Comparison of ENCODE assay signal across 8 cellular contexts in genomic region chr6:109382576-109383437, GRCh38. TPM values are rescaled to one million over a fixed set of nuclear protein-coding genes. Genes with fewer than 3 reads are reported as not detected.
DNase-seq lines count a peak whose midpoint lies in the region; ATAC-seq and TF ChIP-seq lines count a peak whose summit lies in the region.

No MANE protein-coding gene starts in this region.

- peak; percentile 66 for TF ChIP-seq RAD21 in Ishikawa (IDR thresholded peaks at IDR 0.05; ENCODE audit: low read depth)

- DNase-seq in DMS153 treated with DMSO at 0.1 percent for 48 hours (lab: John Stamatoyannopoulos, UW; ENCODE audit: unreplicated experiment) (peak; percentile 96), OCI-M1 (lab: John Stamatoyannopoulos, UW) (peak; percentile 99), erythroblast (lab: John Stamatoyannopoulos, UW) (peak; percentile 98 to 99), mucosa of gallbladder (ENCODE audit: low spot score) (peak; percentile 94)
- peak; percentile 93 for DNase-seq in activated T-cell treated with anti-CD3 and anti-CD28 coated beads, Interleukin-2, amount 50 U/mL, for 1 hour
- peak; percentile 74 to 82 for DNase-seq in stimulated activated CD8-positive, alpha-beta memory T cell treated with anti-CD3 and anti-CD28 coated beads, Interleukin-4, amount 100 ng/mL, for 4 hours (ENCODE audit: low read depth in 2 of 2, low spot score in 1 of 2)

- TF ChIP-seq POLR2A in erythroblast (IDR thresholded peaks at IDR 0.05; ENCODE audit: low read length), result peak; percentile 86

- peak; percentile 65 for ATAC-seq in GM21619 (IDR thresholded peaks at IDR 0.05; ENCODE audit: unreplicated experiment)

- TF ChIP-seq EP300 in Ishikawa (IDR thresholded peaks at IDR 0.05; ENCODE audit: borderline replicate concordance), result peak; percentile 48; the same call in 1 of the 2 replicates

TF ChIP-seq in Ishikawa, 13 proteins besides CTCF, POLR2A, EP300 and RAD21:
- TF ChIP-seq TCF12 (IDR thresholded peaks at IDR 0.05; ENCODE audit: low read depth) (peak; percentile 33; the same call in 1 of the 2 replicates), TEAD4 (IDR thresholded peaks at IDR 0.05) (no peak; the same call in 1 of the 2 replicates), EGR1 (IDR thresholded peaks at IDR 0.05) (peak; percentile 95), NFIC (IDR thresholded peaks at IDR 0.05) (peak; percentile 32; the same call in 1 of the 2 replicates), FOXM1 (IDR thresholded peaks at IDR 0.05; ENCODE audit: borderline replicate concordance, low read depth) (peak; percentile 54; the same call in 1 of the 2 replicates), ZBTB7A (IDR thresholded peaks at IDR 0.05; ENCODE audit: low read depth) (no peak), TAF1 (IDR thresholded peaks at IDR 0.05; ENCODE audit: low read depth) (0 out of 2 replicates have a peak, but pooled peaks have one; percentile 40), USF1 (IDR thresholded peaks at IDR 0.05) (peak; percentile 95), CEBPB (IDR thresholded peaks at IDR 0.05) (no peak)
- TF ChIP-seq, protein P1, sequence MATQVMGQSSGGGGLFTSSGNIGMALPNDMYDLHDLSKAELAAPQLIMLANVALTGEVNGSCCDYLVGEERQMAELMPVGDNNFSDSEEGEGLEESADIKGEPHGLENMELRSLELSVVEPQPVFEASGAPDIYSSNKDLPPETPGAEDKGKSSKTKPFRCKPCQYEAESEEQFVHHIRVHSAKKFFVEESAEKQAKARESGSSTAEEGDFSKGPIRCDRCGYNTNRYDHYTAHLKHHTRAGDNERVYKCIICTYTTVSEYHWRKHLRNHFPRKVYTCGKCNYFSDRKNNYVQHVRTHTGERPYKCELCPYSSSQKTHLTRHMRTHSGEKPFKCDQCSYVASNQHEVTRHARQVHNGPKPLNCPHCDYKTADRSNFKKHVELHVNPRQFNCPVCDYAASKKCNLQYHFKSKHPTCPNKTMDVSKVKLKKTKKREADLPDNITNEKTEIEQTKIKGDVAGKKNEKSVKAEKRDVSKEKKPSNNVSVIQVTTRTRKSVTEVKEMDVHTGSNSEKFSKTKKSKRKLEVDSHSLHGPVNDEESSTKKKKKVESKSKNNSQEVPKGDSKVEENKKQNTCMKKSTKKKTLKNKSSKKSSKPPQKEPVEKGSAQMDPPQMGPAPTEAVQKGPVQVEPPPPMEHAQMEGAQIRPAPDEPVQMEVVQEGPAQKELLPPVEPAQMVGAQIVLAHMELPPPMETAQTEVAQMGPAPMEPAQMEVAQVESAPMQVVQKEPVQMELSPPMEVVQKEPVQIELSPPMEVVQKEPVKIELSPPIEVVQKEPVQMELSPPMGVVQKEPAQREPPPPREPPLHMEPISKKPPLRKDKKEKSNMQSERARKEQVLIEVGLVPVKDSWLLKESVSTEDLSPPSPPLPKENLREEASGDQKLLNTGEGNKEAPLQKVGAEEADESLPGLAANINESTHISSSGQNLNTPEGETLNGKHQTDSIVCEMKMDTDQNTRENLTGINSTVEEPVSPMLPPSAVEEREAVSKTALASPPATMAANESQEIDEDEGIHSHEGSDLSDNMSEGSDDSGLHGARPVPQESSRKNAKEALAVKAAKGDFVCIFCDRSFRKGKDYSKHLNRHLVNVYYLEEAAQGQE (IDR thresholded peaks at IDR 0.05; ENCODE audit: low read depth), result no peak
- TF ChIP-seq, protein P2, sequence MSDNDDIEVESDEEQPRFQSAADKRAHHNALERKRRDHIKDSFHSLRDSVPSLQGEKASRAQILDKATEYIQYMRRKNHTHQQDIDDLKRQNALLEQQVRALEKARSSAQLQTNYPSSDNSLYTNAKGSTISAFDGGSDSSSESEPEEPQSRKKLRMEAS (IDR thresholded peaks at IDR 0.05), result peak; percentile 86

RNA-seq across cellular contexts. Expression of gene CD164, which starts 0.5 kb away (rescaled TPM):
- total RNA-seq in mucosa of gallbladder, result 606 TPM

RNA-seq across cellular contexts. Expression of gene PPIL6, which starts 57.6 kb away (rescaled TPM):
- 2.6 TPM for total RNA-seq in mucosa of gallbladder

RNA-seq across cellular contexts. Expression of gene SMPD2, which starts 57.7 kb away (rescaled TPM):
- total RNA-seq in mucosa of gallbladder, result 23.2 TPM

Comparison
In these comparisons a context has a peak if more than half of its experiments do, and no peak if none do; other contexts are left out.
1. Peak in every context shown above with its lines: DNase-seq and ATAC-seq.